ENCODE assay signal across 8 cellular contexts in genomic region chr2:197191177-197191947, GRCh38.
DNase-seq lines count a peak whose midpoint lies in the region; ATAC-seq and TF ChIP-seq lines count a peak whose summit lies in the region.

No MANE protein-coding gene starts in this region.

- no peak for TF ChIP-seq POLR2A in lower leg skin (IDR thresholded peaks at IDR 0.05)

- H3K4me1 Mint-ChIP-seq in effector memory CD8-positive, alpha-beta T cell (ENCODE audit: low read depth in 2 of 2) = peaks cover 42 to 62% of the 10 kb centered on the region in 2 donors
- peaks cover 49 to 95% (median 90%) of the 10 kb centered on the region in 7 donors for H3K4me1 Mint-ChIP-seq in naive thymus-derived CD4-positive, alpha-beta T cell

- intact Hi-C loops in naive thymus-derived CD4-positive, alpha-beta T cell (cut with micrococcal nuclease) = loop anchor here (1.0 to 10.0 kb wide), 13 partner anchors 8 to 1017 kb away; partner anchors contain the start of genes ANKRD44 (in 2 of the 2) and STK17B (in 2 of the 2)
- intact Hi-C loops in lower leg skin (cut with DNase I; ENCODE audit: low total_unique reads) = loop anchor here (10.0 kb wide), 1 partner anchor 183 kb away; no protein-coding TSS in a partner anchor

- peaks cover 23% of the 10 kb centered on the region for H3K36me3 Mint-ChIP-seq in effector memory CD8-positive, alpha-beta T cell (ENCODE audit: insufficient read depth)
- H3K36me3 Mint-ChIP-seq in naive thymus-derived CD4-positive, alpha-beta T cell = peaks cover 0 to 14% (median 6%) of the 10 kb centered on the region in 5 donors

- peak overlapping the region; percentile 44 to 92 for H3K27ac Mint-ChIP-seq in effector memory CD8-positive, alpha-beta T cell
- H3K27ac Mint-ChIP-seq in naive thymus-derived CD4-positive, alpha-beta T cell = peak overlapping the region; percentile 74 to 91 (median 79)

- no peak for TF ChIP-seq CTCF in lower leg skin (IDR thresholded peaks at IDR 0.05)

- H3K4me3 Mint-ChIP-seq in effector memory CD8-positive, alpha-beta T cell = peak overlapping the region; percentile 49 to 63
- peak overlapping the region in 9 of 10 donors; percentile 12 to 78 (median 51) for H3K4me3 Mint-ChIP-seq in naive thymus-derived CD4-positive, alpha-beta T cell

- peak; percentile 48 for DNase-seq in COLO829 (ENCODE audit: low spot score)
- DNase-seq in KG1 (lab: John Stamatoyannopoulos, UW) = peak; percentile 50
- peak; percentile 47 for DNase-seq in SHP77 treated with DMSO at 0.1 percent for 48 hours (lab: John Stamatoyannopoulos, UW)
- DNase-seq in effector memory CD8-positive, alpha-beta T cell = peak in 1 of 3 experiments; percentile 28
- DNase-seq in naive thymus-derived CD4-positive, alpha-beta T cell = peak in 7 of 9 donors; percentile 59 to 75 (median 72)
- no peak for DNase-seq in lower leg skin (ENCODE audit: low spot score in 2 of 2)
- DNase-seq in UCSD-AML1 (lab: John Stamatoyannopoulos, UW; ENCODE audit: unreplicated experiment) = no peak

- WGBS in lower leg skin, 2 donors = 33 to 46% methylated on average over 4 of the region's 4 CpGs

- peak; percentile 54 for ATAC-seq in GM18907 (IDR thresholded peaks at IDR 0.05; ENCODE audit: unreplicated experiment)
- peak; percentile 60 for ATAC-seq in effector memory CD8-positive, alpha-beta T cell (replicated peaks)
- ATAC-seq in naive thymus-derived CD4-positive, alpha-beta T cell = peak; percentile 78

- peak overlapping the region; percentile 65 for H3K27ac ChIP-seq in naive thymus-derived CD4-positive, alpha-beta T cell (ENCODE audit: low read depth, low read length)

- CTCF ChIA-PET in naive thymus-derived CD4-positive, alpha-beta T cell (lab: Charles Lee) = interaction anchor here (0.7 to 3.8 kb wide), 28 partner anchors 8 to 185 kb away, joined by 3 to 76 read pairs (median 4); partner anchors contain the start of gene ANKRD44

- POLR2A ChIA-PET in naive thymus-derived CD4-positive, alpha-beta T cell (lab: Charles Lee) = interaction anchor here (0.6 to 3.6 kb wide), 15 partner anchors 18 to 244 kb away, joined by 3 to 50 read pairs (median 5); partner anchors contain the start of genes ANKRD44 and SF3B1

- H3K27me3 Mint-ChIP-seq in effector memory CD8-positive, alpha-beta T cell = no peaks in the 10 kb centered on the region
- no peaks in the 10 kb centered on the region for H3K27me3 Mint-ChIP-seq in naive thymus-derived CD4-positive, alpha-beta T cell

- peaks cover 0 to 5% (median 0%) of the 10 kb centered on the region in 3 experiments for H3K36me3 ChIP-seq in naive thymus-derived CD4-positive, alpha-beta T cell (ENCODE audit: control insufficient read depth in 2 of 3, insufficient read depth in 3 of 3, low read length in 3 of 3)

- no peaks in the 10 kb centered on the region for H3K9me3 Mint-ChIP-seq in effector memory CD8-positive, alpha-beta T cell
- H3K9me3 Mint-ChIP-seq in naive thymus-derived CD4-positive, alpha-beta T cell = no peaks in the 10 kb centered on the region

- no peaks in the 10 kb centered on the region for H3K9me3 ChIP-seq in naive thymus-derived CD4-positive, alpha-beta T cell (ENCODE audit: control insufficient read depth in 2 of 3, low read length in 3 of 3)

- no peaks in the 10 kb centered on the region for H3K27me3 ChIP-seq in naive thymus-derived CD4-positive, alpha-beta T cell (ENCODE audit: control insufficient read depth in 2 of 2, insufficient read depth in 2 of 2, low read length in 2 of 2)

- H3K4me3 ChIP-seq in naive thymus-derived CD4-positive, alpha-beta T cell (ENCODE audit: low read length) = no peak overlapping the region
- H3K4me3 ChIP-seq in lower leg skin (ENCODE audit: low read depth, poor library complexity, severe bottlenecking) = no peak overlapping the region

- peaks cover 56 to 72% of the 10 kb centered on the region in 2 donors for H3K4me1 ChIP-seq in naive thymus-derived CD4-positive, alpha-beta T cell (ENCODE audit: control insufficient read depth in 2 of 2, insufficient read depth in 2 of 2, low read length in 2 of 2)

Comparison
In these comparisons a context has a peak if more than half of its experiments do, and no peak if none do; other contexts are left out.
1. DNase-seq: peak in COLO829 (single experiment), KG1 (single experiment), SHP77 treated with DMSO at 0.1 percent for 48 hours (single experiment) and naive thymus-derived CD4-positive, alpha-beta T cell (7 of 9); none in lower leg skin (0 of 2) and UCSD-AML1 (single experiment).
2. Peak in every context shown above with its lines, with median percentiles within 50 percentile points of each other: ATAC-seq.